ENCODE assay signal across 8 cellular contexts in the genomic region with DNA sequence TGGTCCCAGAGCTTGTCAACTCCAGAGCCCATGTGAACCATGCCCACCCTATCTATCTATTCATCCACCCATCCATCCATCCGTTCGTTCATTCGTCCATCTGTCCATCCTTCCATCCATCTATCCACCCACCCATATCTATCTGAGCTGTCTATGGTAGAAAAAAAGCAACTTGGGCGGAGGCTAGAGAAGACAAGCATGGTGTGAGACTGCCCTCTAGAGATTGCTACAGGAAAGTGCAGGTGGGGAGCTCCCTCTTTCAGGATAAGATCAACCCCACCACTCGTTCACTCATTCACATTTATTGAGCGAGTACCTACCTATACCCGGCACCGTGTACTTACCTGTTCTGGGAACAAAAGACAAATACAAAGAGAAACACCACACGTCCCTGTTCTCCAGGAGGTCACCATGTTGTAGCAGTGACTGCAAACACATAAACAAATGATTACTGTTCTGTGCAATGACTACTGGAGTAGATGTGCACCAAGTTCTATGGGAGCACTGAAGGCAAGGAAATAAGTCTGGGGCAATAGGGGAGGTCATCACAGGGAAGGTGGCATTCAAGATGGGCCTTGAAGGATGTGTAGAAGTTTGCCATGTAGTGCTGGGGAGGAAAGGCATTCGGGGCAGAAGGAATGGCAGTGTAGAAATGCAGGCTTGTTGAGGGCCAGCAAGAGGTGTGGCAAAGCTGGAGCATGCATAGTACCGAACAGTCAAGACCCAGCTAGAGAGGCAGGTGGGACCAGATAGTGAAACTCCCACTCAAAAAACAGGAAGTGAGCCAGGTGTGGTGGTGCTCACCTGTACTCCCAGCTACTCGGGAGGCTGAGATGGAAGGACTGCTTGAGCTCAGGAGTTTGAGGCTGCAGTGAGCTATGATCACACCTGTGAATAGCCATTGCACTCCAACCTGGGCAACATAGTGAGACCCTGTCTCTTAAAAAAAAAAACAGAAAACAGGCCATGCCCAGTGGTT. TPM values are rescaled to one million over a fixed set of nuclear protein-coding genes. Genes with fewer than 3 reads are reported as not detected.
DNase-seq lines count a peak whose midpoint lies in the region; ATAC-seq, FAIRE-seq and TF ChIP-seq lines count a peak whose summit lies in the region.

No MANE protein-coding gene starts in this region.

- no peaks in the 10 kb centered on the region for H3K36me3 ChIP-seq in MM.1S (replicated peaks; ENCODE audit: insufficient read depth, low read length)
- no peaks in the 10 kb centered on the region for H3K36me3 ChIP-seq in neural progenitor cell
- no peaks in the 10 kb centered on the region for H3K36me3 ChIP-seq in uterus

- H3K9me3 Mint-ChIP-seq in activated T-cell treated with anti-CD3 and anti-CD28 coated beads, Interleukin-2, amount 50 U/mL, for 4 hours = no peaks in the 10 kb centered on the region
- H3K9me3 Mint-ChIP-seq in neural progenitor cell = no peaks in the 10 kb centered on the region

- in situ Hi-C loops in G401 (cut with HindIII; ENCODE audit: low sequenced_read_pairs) = no loop called here

- H3K4me2 ChIP-seq in MM.1S (ENCODE audit: low read depth, low read length) = no peak overlapping the region
- no peak overlapping the region for H3K4me2 ChIP-seq in neural progenitor cell

- peaks cover 35% of the 10 kb centered on the region for H3K4me1 ChIP-seq in MM.1S (ENCODE audit: low read length)
- H3K4me1 ChIP-seq in neural progenitor cell = no peaks in the 10 kb centered on the region
- H3K4me1 ChIP-seq in uterus = no peaks in the 10 kb centered on the region

- FAIRE-seq in RCC 7860 (lab: Jason Lieb, UNC) = no peak

- no peaks in the 10 kb centered on the region for H3K36me3 Mint-ChIP-seq in activated T-cell treated with anti-CD3 and anti-CD28 coated beads, Interleukin-2, amount 50 U/mL, for 4 hours (ENCODE audit: insufficient read depth)
- H3K36me3 Mint-ChIP-seq in neural progenitor cell = no peaks in the 10 kb centered on the region

- ATAC-seq in activated T-cell treated with anti-CD3 and anti-CD28 coated beads, Interleukin-2, amount 50 U/mL, for 4 hours = peak; percentile 80 to 94
- no peak for ATAC-seq in HG02981 (IDR thresholded peaks at IDR 0.05; ENCODE audit: unreplicated experiment)

- H4K20me1 ChIP-seq in MM.1S (ENCODE audit: insufficient read depth, low read length) (no peaks in the 10 kb centered on the region), neural progenitor cell (ENCODE audit: low read depth) (no peaks in the 10 kb centered on the region)

- H3F3A ChIP-seq in MM.1S (ENCODE audit: insufficient read depth, low read length) (peaks cover 15% of the 10 kb centered on the region), neural progenitor cell (ENCODE audit: low read depth) (peaks cover 5% of the 10 kb centered on the region)

- no peak for TF ChIP-seq POLR2A in uterus (IDR thresholded peaks at IDR 0.05)

- no peak overlapping the region for H3K9ac ChIP-seq in MM.1S (ENCODE audit: low read length)
- no peak overlapping the region for H3K9ac ChIP-seq in neural progenitor cell

- no peak overlapping the region for H3K4me3 ChIP-seq in MM.1S (ENCODE audit: low read length)
- no peak overlapping the region for H3K4me3 ChIP-seq in neural progenitor cell
- H3K4me3 ChIP-seq in uterus = no peak overlapping the region

- H3K27ac ChIP-seq in MM.1S (ENCODE audit: low read length) (no peak overlapping the region), neural progenitor cell (no peak overlapping the region), uterus (no peak overlapping the region)

- H3K79me2 ChIP-seq in MM.1S (ENCODE audit: low read length) = no peaks in the 10 kb centered on the region
- no peaks in the 10 kb centered on the region for H3K79me2 ChIP-seq in neural progenitor cell (ENCODE audit: low read depth)

- no peak overlapping the region for H3K4me3 Mint-ChIP-seq in activated T-cell treated with anti-CD3 and anti-CD28 coated beads, Interleukin-2, amount 50 U/mL, for 4 hours
- no peak overlapping the region for H3K4me3 Mint-ChIP-seq in neural progenitor cell

- no peak overlapping the region for H3K27ac Mint-ChIP-seq in neural progenitor cell

- H3K9me3 ChIP-seq in MM.1S (replicated peaks; ENCODE audit: insufficient read depth, low read length) (no peaks in the 10 kb centered on the region), neural progenitor cell (ENCODE audit: low read depth) (no peaks in the 10 kb centered on the region), uterus (no peaks in the 10 kb centered on the region)

- no peaks in the 10 kb centered on the region for H3K9me2 ChIP-seq in MM.1S (replicated peaks; ENCODE audit: insufficient read depth, low read length)

- no peaks in the 10 kb centered on the region for H3K4me1 Mint-ChIP-seq in activated T-cell treated with anti-CD3 and anti-CD28 coated beads, Interleukin-2, amount 50 U/mL, for 4 hours (ENCODE audit: low read depth)
- H3K4me1 Mint-ChIP-seq in neural progenitor cell = no peaks in the 10 kb centered on the region

- no peak overlapping the region for H2AFZ ChIP-seq in MM.1S (ENCODE audit: low read length)
- no peak overlapping the region for H2AFZ ChIP-seq in neural progenitor cell (replicated peaks)

- intact Hi-C loops in uterus (cut with DNase I; ENCODE audit: low total_unique reads) = loop anchor here (5.0 kb wide), 1 partner anchor 62 kb away; the partner anchor contains the start of gene TTLL6

- DNase-seq in G401 (ENCODE audit: low spot score) = peak; percentile 71
- peak; percentile 70 for DNase-seq in MM.1S
- peak; percentile 66 for DNase-seq in RCC 7860 (ENCODE audit: low spot score)
- peak; percentile 48 for DNase-seq in activated T-cell treated with anti-CD3 and anti-CD28 coated beads, Interleukin-2, amount 50 U/mL, for 4 hours
- peak; percentile 65 for DNase-seq in fibroblast of the conjunctiva (ENCODE audit: low read depth)
- peak; percentile 80 for DNase-seq in neural progenitor cell (ENCODE audit: low spot score)
- DNase-seq in uterus = peak; percentile 39 to 54

- no peaks in the 10 kb centered on the region for H3K27me3 Mint-ChIP-seq in activated T-cell treated with anti-CD3 and anti-CD28 coated beads, Interleukin-2, amount 50 U/mL, for 4 hours (ENCODE audit: low read depth)
- H3K27me3 Mint-ChIP-seq in neural progenitor cell (ENCODE audit: insufficient read depth, low read depth) = peaks cover 2% of the 10 kb centered on the region

- no peaks in the 10 kb centered on the region for H3K27me3 ChIP-seq in MM.1S (replicated peaks; ENCODE audit: insufficient read depth, low read length)
- no peaks in the 10 kb centered on the region for H3K27me3 ChIP-seq in neural progenitor cell
- no peaks in the 10 kb centered on the region for H3K27me3 ChIP-seq in uterus

- TF ChIP-seq CTCF in MM.1S (IDR thresholded peaks at IDR 0.05; ENCODE audit: low read length) = peak; percentile 97
- peak; percentile 98 for TF ChIP-seq CTCF in neural progenitor cell (IDR thresholded peaks at IDR 0.05)
- TF ChIP-seq CTCF in uterus (IDR thresholded peaks at IDR 0.05) = peak; percentile 84 to 93 (median 88)

RNA-seq across cellular contexts. Expression of gene ATP5MC1, which starts 13.4 kb away (rescaled TPM):
- 62.0 and 83.3 TPM in 2 replicates for total RNA-seq in G401 (2014; rRNA removed; shearing (Covaris generic))
- total RNA-seq in activated T-cell treated with anti-CD3 and anti-CD28 coated beads, Interleukin-2, amount 50 U/mL, for 4 hours = 100 to 1,000 TPM; 166 to 188 (median 188) TPM
- total RNA-seq in neural progenitor cell (ENCODE audit: low replicate concordance) (29.4 and 51.7 TPM in 2 replicates), uterus (10 to 100 TPM; 12.8 to 45.9 (median 23.8) TPM)

RNA-seq across cellular contexts. Expression of gene UBE2Z, which starts 29.0 kb away (rescaled TPM):
- 71.2 and 71.3 TPM in 2 replicates for total RNA-seq in G401 (2014; rRNA removed; shearing (Covaris generic))
- total RNA-seq in activated T-cell treated with anti-CD3 and anti-CD28 coated beads, Interleukin-2, amount 50 U/mL, for 4 hours = 100 to 1,000 TPM in 1 of 3 donors, 10 to 100 TPM in 2; 92.7 to 103 (median 94.3) TPM
- total RNA-seq in neural progenitor cell (ENCODE audit: low replicate concordance) = 45.5 and 57.9 TPM in 2 replicates
- 10 to 100 TPM; 25.0 to 77.9 (median 59.4) TPM for total RNA-seq in uterus

RNA-seq across cellular contexts. Expression of gene CALCOCO2, which starts 48.4 kb away (rescaled TPM):
- total RNA-seq in G401 (2014; rRNA removed; shearing (Covaris generic)) = 37.8 and 66.1 TPM in 2 replicates
- total RNA-seq in activated T-cell treated with anti-CD3 and anti-CD28 coated beads, Interleukin-2, amount 50 U/mL, for 4 hours = 10 to 100 TPM; 34.0 to 45.5 (median 34.3) TPM
- total RNA-seq in neural progenitor cell (ENCODE audit: low replicate concordance) = 23.9 and 34.1 TPM in 2 replicates
- 100 to 1,000 TPM in 2 of 4 donors, 10 to 100 TPM in 2; 40.9 to 318 (median 118) TPM for total RNA-seq in uterus
